1 cellular context compared by ENCODE assay signal in the genomic region with DNA sequence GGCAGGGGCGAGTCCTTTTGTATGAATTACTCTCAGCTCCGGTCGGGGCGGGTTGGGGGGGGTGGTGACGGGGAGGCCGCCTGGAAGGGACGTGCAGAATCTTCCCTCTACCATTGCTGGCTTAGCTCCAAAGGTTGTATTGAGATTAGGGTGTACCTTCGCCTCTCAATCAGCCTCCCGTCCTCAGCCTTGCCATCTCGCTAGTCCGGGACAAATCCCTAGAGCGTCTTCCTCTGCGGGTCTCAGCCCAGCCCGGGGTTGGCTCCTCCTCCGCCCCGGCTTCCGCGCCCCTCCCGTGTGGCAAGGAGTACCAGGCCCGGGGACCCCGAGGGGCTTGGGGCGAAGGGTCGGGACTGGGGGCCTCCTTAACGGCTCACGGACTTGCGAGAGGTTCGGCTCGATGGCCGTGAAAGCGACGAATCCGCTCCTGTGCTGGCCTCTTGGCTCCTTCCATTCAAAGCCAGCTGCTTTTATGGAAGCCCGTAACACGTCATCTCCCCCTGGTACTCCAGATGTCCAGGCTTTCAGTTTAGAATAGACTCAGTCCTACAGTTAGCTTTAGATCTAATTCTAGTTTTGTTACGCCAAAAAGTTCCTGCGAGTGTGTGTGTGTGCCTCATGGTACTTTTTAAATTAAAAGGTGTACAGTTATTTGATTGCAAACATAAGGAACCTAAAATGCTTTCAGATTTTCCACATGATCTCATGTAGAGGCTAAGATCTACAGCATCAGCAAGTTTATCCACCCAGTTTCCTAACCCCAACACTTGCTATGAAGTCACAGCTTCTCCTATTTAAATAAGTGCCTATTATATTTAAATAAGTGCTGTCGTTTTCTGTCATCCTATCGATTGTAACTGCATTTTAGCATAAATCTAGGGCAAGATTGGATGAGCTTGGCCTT.
A peak's percentile ranks its signal among the peaks of the same experiment; 100 is the strongest.
TF ChIP-seq lines count a peak whose summit lies in the region.

No MANE protein-coding gene starts in this region.

TF ChIP-seq in HEK293, 187 proteins besides CTCF, POLR2A, EP300 and RAD21 (continued from another document and continues in another):
- TF ChIP-seq, protein P1, sequence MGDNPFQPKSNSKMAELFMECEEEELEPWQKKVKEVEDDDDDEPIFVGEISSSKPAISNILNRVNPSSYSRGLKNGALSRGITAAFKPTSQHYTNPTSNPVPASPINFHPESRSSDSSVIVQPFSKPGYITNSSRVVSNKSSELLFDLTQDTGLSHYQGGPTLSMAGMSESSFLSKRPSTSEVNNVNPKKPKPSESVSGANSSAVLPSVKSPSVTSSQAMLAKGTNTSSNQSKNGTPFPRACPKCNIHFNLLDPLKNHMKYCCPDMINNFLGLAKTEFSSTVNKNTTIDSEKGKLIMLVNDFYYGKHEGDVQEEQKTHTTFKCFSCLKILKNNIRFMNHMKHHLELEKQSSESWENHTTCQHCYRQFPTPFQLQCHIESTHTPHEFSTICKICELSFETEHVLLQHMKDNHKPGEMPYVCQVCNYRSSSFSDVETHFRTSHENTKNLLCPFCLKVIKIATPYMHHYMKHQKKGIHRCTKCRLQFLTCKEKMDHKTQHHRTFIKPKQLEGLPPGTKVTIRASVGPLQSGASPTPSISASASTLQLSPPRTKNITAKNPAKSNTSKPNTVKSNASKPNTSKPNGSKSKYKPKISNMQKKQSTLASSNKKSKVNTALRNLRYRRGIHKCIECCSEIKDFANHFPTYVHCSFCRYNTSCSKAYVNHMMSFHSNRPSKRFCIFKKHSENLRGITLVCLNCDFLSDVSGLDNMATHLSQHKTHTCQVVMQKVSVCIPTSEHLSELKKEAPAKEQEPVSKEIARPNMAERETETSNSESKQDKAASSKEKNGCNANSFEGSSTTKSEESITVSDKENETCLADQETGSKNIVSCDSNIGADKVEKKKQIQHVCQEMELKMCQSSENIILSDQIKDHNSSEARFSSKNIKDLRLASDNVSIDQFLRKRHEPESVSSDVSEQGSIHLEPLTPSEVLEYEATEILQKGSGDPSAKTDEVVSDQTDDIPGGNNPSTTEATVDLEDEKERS (tag by site-specific recombination; IDR thresholded peaks at IDR 0.05): no peak
- TF ChIP-seq ZNF16 (tag by site-specific recombination; IDR thresholded peaks at IDR 0.05; ENCODE audit: low read depth): no peak
- TF ChIP-seq WT1 (tag by site-specific recombination; IDR thresholded peaks at IDR 0.05): no peak; the same call in 1 of the 2 replicates
- TF ChIP-seq ZNF776 (tag by site-specific recombination; IDR thresholded peaks at IDR 0.05; ENCODE audit: borderline replicate concordance): no peak
- TF ChIP-seq, protein P2, sequence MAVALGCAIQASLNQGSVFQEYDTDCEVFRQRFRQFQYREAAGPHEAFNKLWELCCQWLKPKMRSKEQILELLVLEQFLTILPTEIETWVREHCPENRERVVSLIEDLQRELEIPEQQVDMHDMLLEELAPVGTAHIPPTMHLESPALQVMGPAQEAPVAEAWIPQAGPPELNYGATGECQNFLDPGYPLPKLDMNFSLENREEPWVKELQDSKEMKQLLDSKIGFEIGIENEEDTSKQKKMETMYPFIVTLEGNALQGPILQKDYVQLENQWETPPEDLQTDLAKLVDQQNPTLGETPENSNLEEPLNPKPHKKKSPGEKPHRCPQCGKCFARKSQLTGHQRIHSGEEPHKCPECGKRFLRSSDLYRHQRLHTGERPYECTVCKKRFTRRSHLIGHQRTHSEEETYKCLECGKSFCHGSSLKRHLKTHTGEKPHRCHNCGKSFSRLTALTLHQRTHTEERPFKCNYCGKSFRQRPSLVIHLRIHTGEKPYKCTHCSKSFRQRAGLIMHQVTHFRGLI (tag by site-specific recombination; IDR thresholded peaks at IDR 0.05): 0 out of 2 replicates have a peak, but pooled peaks have one; percentile 9
- TF ChIP-seq, protein P3, sequence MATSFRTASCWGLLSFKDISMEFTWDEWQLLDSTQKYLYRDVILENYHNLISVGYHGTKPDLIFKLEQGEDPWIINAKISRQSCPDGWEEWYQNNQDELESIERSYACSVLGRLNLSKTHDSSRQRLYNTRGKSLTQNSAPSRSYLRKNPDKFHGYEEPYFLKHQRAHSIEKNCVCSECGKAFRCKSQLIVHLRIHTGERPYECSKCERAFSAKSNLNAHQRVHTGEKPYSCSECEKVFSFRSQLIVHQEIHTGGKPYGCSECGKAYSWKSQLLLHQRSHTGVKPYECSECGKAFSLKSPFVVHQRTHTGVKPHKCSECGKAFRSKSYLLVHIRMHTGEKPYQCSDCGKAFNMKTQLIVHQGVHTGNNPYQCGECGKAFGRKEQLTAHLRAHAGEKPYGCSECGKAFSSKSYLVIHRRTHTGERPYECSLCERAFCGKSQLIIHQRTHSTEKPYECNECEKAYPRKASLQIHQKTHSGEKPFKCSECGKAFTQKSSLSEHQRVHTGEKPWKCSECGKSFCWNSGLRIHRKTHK (tag by site-specific recombination; IDR thresholded peaks at IDR 0.05): no peak
- TF ChIP-seq ZNF2 (tag by site-specific recombination; IDR thresholded peaks at IDR 0.05): no peak
- TF ChIP-seq ZNF785 (tag by site-specific recombination; IDR thresholded peaks at IDR 0.05): no peak
- TF ChIP-seq ZNF549 (tag by site-specific recombination; IDR thresholded peaks at IDR 0.05): no peak
- TF ChIP-seq, protein P4, sequence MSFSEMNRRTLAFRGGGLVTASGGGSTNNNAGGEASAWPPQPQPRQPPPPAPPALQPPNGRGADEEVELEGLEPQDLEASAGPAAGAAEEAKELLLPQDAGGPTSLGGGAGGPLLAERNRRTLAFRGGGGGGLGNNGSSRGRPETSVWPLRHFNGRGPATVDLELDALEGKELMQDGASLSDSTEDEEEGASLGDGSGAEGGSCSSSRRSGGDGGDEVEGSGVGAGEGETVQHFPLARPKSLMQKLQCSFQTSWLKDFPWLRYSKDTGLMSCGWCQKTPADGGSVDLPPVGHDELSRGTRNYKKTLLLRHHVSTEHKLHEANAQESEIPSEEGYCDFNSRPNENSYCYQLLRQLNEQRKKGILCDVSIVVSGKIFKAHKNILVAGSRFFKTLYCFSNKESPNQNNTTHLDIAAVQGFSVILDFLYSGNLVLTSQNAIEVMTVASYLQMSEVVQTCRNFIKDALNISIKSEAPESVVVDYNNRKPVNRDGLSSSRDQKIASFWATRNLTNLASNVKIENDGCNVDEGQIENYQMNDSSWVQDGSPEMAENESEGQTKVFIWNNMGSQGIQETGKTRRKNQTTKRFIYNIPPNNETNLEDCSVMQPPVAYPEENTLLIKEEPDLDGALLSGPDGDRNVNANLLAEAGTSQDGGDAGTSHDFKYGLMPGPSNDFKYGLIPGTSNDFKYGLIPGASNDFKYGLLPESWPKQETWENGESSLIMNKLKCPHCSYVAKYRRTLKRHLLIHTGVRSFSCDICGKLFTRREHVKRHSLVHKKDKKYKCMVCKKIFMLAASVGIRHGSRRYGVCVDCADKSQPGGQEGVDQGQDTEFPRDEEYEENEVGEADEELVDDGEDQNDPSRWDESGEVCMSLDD (tag by site-specific recombination; IDR thresholded peaks at IDR 0.05): peak; percentile 85
- no peak for TF ChIP-seq ZNF791 (tag by site-specific recombination; IDR thresholded peaks at IDR 0.05)
- TF ChIP-seq GLIS1 (tag by site-specific recombination; IDR thresholded peaks at IDR 0.05): no peak
- TF ChIP-seq ZNF19 (tag by site-specific recombination; IDR thresholded peaks at IDR 0.05; ENCODE audit: low read depth): no peak
- TF ChIP-seq, protein P5, sequence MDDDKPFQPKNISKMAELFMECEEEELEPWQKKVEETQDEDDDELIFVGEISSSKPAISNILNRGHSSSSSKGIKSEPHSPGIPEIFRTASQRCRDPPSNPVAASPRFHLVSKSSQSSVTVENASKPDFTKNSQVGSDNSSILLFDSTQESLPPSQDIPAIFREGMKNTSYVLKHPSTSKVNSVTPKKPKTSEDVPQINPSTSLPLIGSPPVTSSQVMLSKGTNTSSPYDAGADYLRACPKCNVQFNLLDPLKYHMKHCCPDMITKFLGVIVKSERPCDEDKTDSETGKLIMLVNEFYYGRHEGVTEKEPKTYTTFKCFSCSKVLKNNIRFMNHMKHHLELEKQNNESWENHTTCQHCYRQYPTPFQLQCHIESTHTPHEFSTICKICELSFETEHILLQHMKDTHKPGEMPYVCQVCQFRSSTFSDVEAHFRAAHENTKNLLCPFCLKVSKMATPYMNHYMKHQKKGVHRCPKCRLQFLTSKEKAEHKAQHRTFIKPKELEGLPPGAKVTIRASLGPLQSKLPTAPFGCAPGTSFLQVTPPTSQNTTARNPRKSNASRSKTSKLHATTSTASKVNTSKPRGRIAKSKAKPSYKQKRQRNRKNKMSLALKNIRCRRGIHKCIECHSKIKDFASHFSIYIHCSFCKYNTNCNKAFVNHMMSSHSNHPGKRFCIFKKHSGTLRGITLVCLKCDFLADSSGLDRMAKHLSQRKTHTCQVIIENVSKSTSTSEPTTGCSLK (tag by site-specific recombination; IDR thresholded peaks at IDR 0.05): no peak
- no peak for TF ChIP-seq ZNF354C (tag by site-specific recombination; IDR thresholded peaks at IDR 0.05; ENCODE audit: borderline replicate concordance, low read depth)
- TF ChIP-seq ZNF114 (tag by site-specific recombination; IDR thresholded peaks at IDR 0.05): no peak
- no peak for TF ChIP-seq ZNF843 (tag by site-specific recombination; IDR thresholded peaks at IDR 0.05)
- no peak for TF ChIP-seq ZNF677 (tag by site-specific recombination; IDR thresholded peaks at IDR 0.05)
- no peak for TF ChIP-seq ZNF391 (tag by site-specific recombination; IDR thresholded peaks at IDR 0.05; ENCODE audit: borderline replicate concordance, low read depth)
- no peak for TF ChIP-seq ZNF544 (tag by site-specific recombination; IDR thresholded peaks at IDR 0.05)
- no peak for TF ChIP-seq ZNF768 (tag by site-specific recombination; IDR thresholded peaks at IDR 0.05)
- peak; percentile 98 for TF ChIP-seq ZNF664 (tag by site-specific recombination; IDR thresholded peaks at IDR 0.05)
- TF ChIP-seq ZNF658 (tag by site-specific recombination; IDR thresholded peaks at IDR 0.05): no peak
- TF ChIP-seq ZNF560 (tag by site-specific recombination; IDR thresholded peaks at IDR 0.05; ENCODE audit: borderline replicate concordance): no peak
- TF ChIP-seq, protein P6, sequence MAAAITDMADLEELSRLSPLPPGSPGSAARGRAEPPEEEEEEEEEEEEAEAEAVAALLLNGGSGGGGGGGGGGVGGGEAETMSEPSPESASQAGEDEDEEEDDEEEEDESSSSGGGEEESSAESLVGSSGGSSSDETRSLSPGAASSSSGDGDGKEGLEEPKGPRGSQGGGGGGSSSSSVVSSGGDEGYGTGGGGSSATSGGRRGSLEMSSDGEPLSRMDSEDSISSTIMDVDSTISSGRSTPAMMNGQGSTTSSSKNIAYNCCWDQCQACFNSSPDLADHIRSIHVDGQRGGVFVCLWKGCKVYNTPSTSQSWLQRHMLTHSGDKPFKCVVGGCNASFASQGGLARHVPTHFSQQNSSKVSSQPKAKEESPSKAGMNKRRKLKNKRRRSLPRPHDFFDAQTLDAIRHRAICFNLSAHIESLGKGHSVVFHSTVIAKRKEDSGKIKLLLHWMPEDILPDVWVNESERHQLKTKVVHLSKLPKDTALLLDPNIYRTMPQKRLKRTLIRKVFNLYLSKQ (tag by site-specific recombination; IDR thresholded peaks at IDR 0.05; ENCODE audit: borderline replicate concordance): no peak
- TF ChIP-seq ZFP69B (tag by site-specific recombination; IDR thresholded peaks at IDR 0.05): no peak
- TF ChIP-seq ZXDB (tag by site-specific recombination; IDR thresholded peaks at IDR 0.05): peak; percentile 25
- TF ChIP-seq, protein P7, sequence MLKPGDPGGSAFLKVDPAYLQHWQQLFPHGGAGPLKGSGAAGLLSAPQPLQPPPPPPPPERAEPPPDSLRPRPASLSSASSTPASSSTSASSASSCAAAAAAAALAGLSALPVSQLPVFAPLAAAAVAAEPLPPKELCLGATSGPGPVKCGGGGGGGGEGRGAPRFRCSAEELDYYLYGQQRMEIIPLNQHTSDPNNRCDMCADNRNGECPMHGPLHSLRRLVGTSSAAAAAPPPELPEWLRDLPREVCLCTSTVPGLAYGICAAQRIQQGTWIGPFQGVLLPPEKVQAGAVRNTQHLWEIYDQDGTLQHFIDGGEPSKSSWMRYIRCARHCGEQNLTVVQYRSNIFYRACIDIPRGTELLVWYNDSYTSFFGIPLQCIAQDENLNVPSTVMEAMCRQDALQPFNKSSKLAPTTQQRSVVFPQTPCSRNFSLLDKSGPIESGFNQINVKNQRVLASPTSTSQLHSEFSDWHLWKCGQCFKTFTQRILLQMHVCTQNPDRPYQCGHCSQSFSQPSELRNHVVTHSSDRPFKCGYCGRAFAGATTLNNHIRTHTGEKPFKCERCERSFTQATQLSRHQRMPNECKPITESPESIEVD (tag by site-specific recombination; IDR thresholded peaks at IDR 0.05): no peak
- TF ChIP-seq, protein P8, sequence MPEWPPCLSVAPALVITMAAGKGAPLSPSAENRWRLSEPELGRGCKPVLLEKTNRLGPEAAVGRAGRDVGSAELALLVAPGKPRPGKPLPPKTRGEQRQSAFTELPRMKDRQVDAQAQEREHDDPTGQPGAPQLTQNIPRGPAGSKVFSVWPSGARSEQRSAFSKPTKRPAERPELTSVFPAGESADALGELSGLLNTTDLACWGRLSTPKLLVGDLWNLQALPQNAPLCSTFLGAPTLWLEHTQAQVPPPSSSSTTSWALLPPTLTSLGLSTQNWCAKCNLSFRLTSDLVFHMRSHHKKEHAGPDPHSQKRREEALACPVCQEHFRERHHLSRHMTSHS (tag by site-specific recombination; IDR thresholded peaks at IDR 0.05): no peak
- no peak for TF ChIP-seq ZNF37A (tag by site-specific recombination; IDR thresholded peaks at IDR 0.05)
- no peak for TF ChIP-seq ZNF521 (tag by site-specific recombination; IDR thresholded peaks at IDR 0.05)
- TF ChIP-seq GLIS2 (tag by site-specific recombination; IDR thresholded peaks at IDR 0.05): peak; percentile 87
- no peak for TF ChIP-seq ZNF433 (tag by site-specific recombination; IDR thresholded peaks at IDR 0.05; ENCODE audit: low read depth)
- peak; percentile 70 for TF ChIP-seq ZNF366 (tag by site-specific recombination; conservative IDR thresholded peaks at IDR 0.05)
- TF ChIP-seq ZNF510 (tag by site-specific recombination; IDR thresholded peaks at IDR 0.05; ENCODE audit: insufficient replicate concordance): no peak
- peak; percentile 49; the same call in 1 of the 2 replicates for TF ChIP-seq ZNF561 (tag by site-specific recombination; IDR thresholded peaks at IDR 0.05; ENCODE audit: borderline replicate concordance)
- TF ChIP-seq ZNF221 (tag by site-specific recombination; IDR thresholded peaks at IDR 0.05; ENCODE audit: borderline replicate concordance): no peak
- TF ChIP-seq, protein P9, sequence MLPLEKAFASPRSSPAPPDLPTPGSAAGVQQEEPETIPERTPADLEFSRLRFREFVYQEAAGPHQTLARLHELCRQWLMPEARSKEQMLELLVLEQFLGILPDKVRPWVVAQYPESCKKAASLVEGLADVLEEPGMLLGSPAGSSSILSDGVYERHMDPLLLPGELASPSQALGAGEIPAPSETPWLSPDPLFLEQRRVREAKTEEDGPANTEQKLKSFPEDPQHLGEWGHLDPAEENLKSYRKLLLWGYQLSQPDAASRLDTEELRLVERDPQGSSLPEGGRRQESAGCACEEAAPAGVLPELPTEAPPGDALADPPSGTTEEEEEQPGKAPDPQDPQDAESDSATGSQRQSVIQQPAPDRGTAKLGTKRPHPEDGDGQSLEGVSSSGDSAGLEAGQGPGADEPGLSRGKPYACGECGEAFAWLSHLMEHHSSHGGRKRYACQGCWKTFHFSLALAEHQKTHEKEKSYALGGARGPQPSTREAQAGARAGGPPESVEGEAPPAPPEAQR (tag by site-specific recombination; IDR thresholded peaks at IDR 0.05): no peak
- no peak for TF ChIP-seq ZNF623 (tag by site-specific recombination; IDR thresholded peaks at IDR 0.05)
- no peak for TF ChIP-seq ZSCAN16 (tag by site-specific recombination; IDR thresholded peaks at IDR 0.05)
- TF ChIP-seq ZNF777 (tag by site-specific recombination; IDR thresholded peaks at IDR 0.05; ENCODE audit: borderline replicate concordance): peak; percentile 83
